9 cellular contexts compared by ENCODE assay signal in the genomic region with DNA sequence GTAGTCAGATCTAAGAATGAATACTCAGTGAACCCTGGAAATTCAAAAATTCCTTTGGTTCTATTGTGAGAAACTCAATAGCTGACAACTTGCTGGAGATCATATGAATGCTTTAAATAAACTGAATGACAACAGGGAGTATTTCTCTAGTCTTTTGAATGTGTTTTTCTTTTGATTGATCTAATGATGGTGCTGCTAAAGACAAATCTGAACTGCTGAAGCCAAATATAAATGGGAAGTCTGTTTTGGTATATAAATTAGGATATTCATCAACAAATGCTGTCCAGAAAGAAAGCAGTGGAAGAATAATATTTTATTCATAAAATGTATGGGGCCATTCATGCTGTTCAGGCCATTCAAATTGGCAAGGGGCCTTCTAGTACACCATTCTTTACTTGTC.
"Had no signal": no experiment of that assay in that cellular context is flagged by ENCODE, and none has a peak within 500 bp of the region (broad histone marks: within the 10 kb centered on the region; RNA-seq: fewer than 3 reads in every experiment).

No MANE protein-coding gene starts in this region.

- H3K9me3 ChIP-seq: HAP-1 had no signal

- H3K9ac ChIP-seq: GM23248 had no signal

- H3K36me3 ChIP-seq: HAP-1 had no signal

- DNase-seq: GM23248, GOT3, H7, H9, HCEC 1CT, HFFc6 had no signal

- ATAC-seq: GM23338, HCT116 had no signal

- H3K4me1 ChIP-seq: HAP-1 had no signal

- H3K27ac ChIP-seq: GM23248 had no signal

- H2AFZ ChIP-seq: GM23248, GM23338 had no signal

- H3K4me2 ChIP-seq: GM23338 had no signal

- H3K4me3 ChIP-seq: GM23248, GM23338, HAP-1 had no signal
